ENCODE assay signal across 9 cellular contexts in the genomic region with DNA sequence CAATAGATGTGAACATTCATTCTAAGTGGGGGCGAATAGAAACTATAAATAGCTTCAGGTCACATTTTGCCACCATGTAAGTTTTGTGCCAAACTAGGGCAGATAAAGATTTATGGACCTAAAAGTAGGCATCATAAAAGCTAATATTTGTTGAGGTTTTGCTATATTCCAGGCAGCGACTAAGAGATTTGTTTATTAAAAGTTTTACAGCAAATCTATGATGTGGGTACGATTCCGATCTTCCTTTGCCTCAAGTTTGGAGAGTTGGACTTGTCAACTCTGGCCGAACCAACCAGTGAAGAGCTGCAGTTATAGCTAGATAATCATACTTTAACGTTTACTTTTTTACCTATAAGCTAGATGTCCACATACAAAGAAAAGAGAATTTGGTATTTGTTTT. TPM values are rescaled to one million over a fixed set of nuclear protein-coding genes. Genes with fewer than 3 reads are reported as not detected.
DNase-seq lines count a peak whose midpoint lies in the region; ATAC-seq lines count a peak whose summit lies in the region.
"Had no signal": no experiment of that assay in that cellular context is flagged by ENCODE, and none has a peak within 500 bp of the region (broad histone marks: within the 10 kb centered on the region; RNA-seq: fewer than 3 reads in every experiment).

No MANE protein-coding gene starts in this region.

- H3K4me1 Mint-ChIP-seq in activated CD4-positive, alpha-beta T cell treated with anti-CD3 and anti-CD28 coated beads for 36 hours = peaks cover 36% of the 10 kb centered on the region
- peaks cover 42% of the 10 kb centered on the region for H3K4me1 Mint-ChIP-seq in activated naive CD8-positive, alpha-beta T cell treated with anti-CD3 and anti-CD28 coated beads for 36 hours
- peaks cover 42 to 59% of the 10 kb centered on the region in 2 donors for H3K4me1 Mint-ChIP-seq in immature natural killer cell

- no peak for DNase-seq in activated CD4-positive, alpha-beta T cell treated with anti-CD3 and anti-CD28 coated beads for 36 hours
- DNase-seq in activated CD4-positive, alpha-beta T cell treated with anti-CD3 and anti-CD28 coated beads for 48 hours = no peak
- DNase-seq in activated naive CD8-positive, alpha-beta T cell treated with anti-CD3 and anti-CD28 coated beads for 36 hours = no peak
- DNase-seq in immature natural killer cell = no peak
- no peak for DNase-seq in AML-193 (lab: John Stamatoyannopoulos, UW)
- DNase-seq: NCI-H82 had no signal

- H3K36me3 ChIP-seq in subcutaneous abdominal adipose tissue (ENCODE audit: control insufficient read depth in 5 of 5, insufficient read depth in 5 of 5, low read length in 5 of 5) = peaks cover 0 to 5% (median 0%) of the 10 kb centered on the region in 5 donors

- peak overlapping the region; percentile 96 for H3K27ac Mint-ChIP-seq in activated CD4-positive, alpha-beta T cell treated with anti-CD3 and anti-CD28 coated beads for 36 hours
- peak overlapping the region; percentile 94 for H3K27ac Mint-ChIP-seq in activated naive CD8-positive, alpha-beta T cell treated with anti-CD3 and anti-CD28 coated beads for 36 hours
- peak overlapping the region; percentile 91 to 99 (median 98) for H3K27ac Mint-ChIP-seq in immature natural killer cell

- ATAC-seq in activated CD4-positive, alpha-beta T cell treated with anti-CD3 and anti-CD28 coated beads for 36 hours = no peak
- ATAC-seq in GM19455 (IDR thresholded peaks at IDR 0.05; ENCODE audit: unreplicated experiment) (no peak), HG03139 (IDR thresholded peaks at IDR 0.05; ENCODE audit: unreplicated experiment) (no peak)

- H3K36me3 Mint-ChIP-seq in activated CD4-positive, alpha-beta T cell treated with anti-CD3 and anti-CD28 coated beads for 36 hours (ENCODE audit: low read depth) = peaks cover 35% of the 10 kb centered on the region
- H3K36me3 Mint-ChIP-seq in activated naive CD8-positive, alpha-beta T cell treated with anti-CD3 and anti-CD28 coated beads for 36 hours = peaks cover 37% of the 10 kb centered on the region
- peaks cover 0 to 8% (median 2%) of the 10 kb centered on the region in 3 donors for H3K36me3 Mint-ChIP-seq in immature natural killer cell

- peaks cover 0 to 26% (median 19%) of the 10 kb centered on the region in 5 donors for H3K4me1 ChIP-seq in subcutaneous abdominal adipose tissue (ENCODE audit: control insufficient read depth in 5 of 5, insufficient read depth in 5 of 5, low read length in 5 of 5)

- peak overlapping the region in 4 of 5 donors; percentile 76 to 97 (median 94) for H3K4me3 ChIP-seq in subcutaneous abdominal adipose tissue (ENCODE audit: low read depth in 1 of 5, low read length in 5 of 5)

- H3K9ac ChIP-seq in subcutaneous abdominal adipose tissue (ENCODE audit: low read length in 5 of 5) = no peak overlapping the region

- H3K27me3 Mint-ChIP-seq in activated CD4-positive, alpha-beta T cell treated with anti-CD3 and anti-CD28 coated beads for 36 hours = no peaks in the 10 kb centered on the region
- no peaks in the 10 kb centered on the region for H3K27me3 Mint-ChIP-seq in activated naive CD8-positive, alpha-beta T cell treated with anti-CD3 and anti-CD28 coated beads for 36 hours
- peaks cover 13 to 22% (median 15%) of the 10 kb centered on the region in 3 donors for H3K27me3 Mint-ChIP-seq in immature natural killer cell (ENCODE audit: low read depth in 3 of 3)

- intact Hi-C loops in activated CD4-positive, alpha-beta T cell treated with anti-CD3 and anti-CD28 coated beads for 36 hours (cut with DNase I, micrococcal nuclease) = loop anchor here (2.0 to 10.0 kb wide), 5 partner anchors 16 to 656 kb away; partner anchors contain the start of genes ATG14 (in 1 of the 2), CDKN3 (in 1 of the 2), GCH1 (in 1 of the 2) and SAMD4A (in 1 of the 2)

- peak overlapping the region; percentile 99 for H3K27ac ChIP-seq in subcutaneous abdominal adipose tissue (ENCODE audit: low read depth, low read length)

- H3K9me3 Mint-ChIP-seq in activated CD4-positive, alpha-beta T cell treated with anti-CD3 and anti-CD28 coated beads for 36 hours (ENCODE audit: low read depth) = no peaks in the 10 kb centered on the region
- no peaks in the 10 kb centered on the region for H3K9me3 Mint-ChIP-seq in activated naive CD8-positive, alpha-beta T cell treated with anti-CD3 and anti-CD28 coated beads for 36 hours
- no peaks in the 10 kb centered on the region for H3K9me3 Mint-ChIP-seq in immature natural killer cell

- no peaks in the 10 kb centered on the region for H3K9me3 ChIP-seq in subcutaneous abdominal adipose tissue (ENCODE audit: control insufficient read depth in 5 of 5, low read length in 5 of 5)

- POLR2A ChIA-PET in activated CD4-positive, alpha-beta T cell treated with anti-CD3 and anti-CD28 coated beads for 36 hours (lab: Charles Lee) = interaction anchor here (0.8 to 3.2 kb wide), 5 partner anchors 13 to 45 kb away, joined by 3 to 31 read pairs (median 8); partner anchors contain the start of genes SOCS4 and WDHD1

- CTCF ChIA-PET in activated CD4-positive, alpha-beta T cell treated with anti-CD3 and anti-CD28 coated beads for 36 hours (lab: Charles Lee) = interaction anchor here (0.9 to 2.8 kb wide), 5 partner anchors 13 to 108 kb away, joined by 3 to 9 read pairs (median 3); no protein-coding TSS in a partner anchor

- H3K4me3 Mint-ChIP-seq in activated CD4-positive, alpha-beta T cell treated with anti-CD3 and anti-CD28 coated beads for 36 hours = peak overlapping the region; percentile 82
- H3K4me3 Mint-ChIP-seq in activated naive CD8-positive, alpha-beta T cell treated with anti-CD3 and anti-CD28 coated beads for 36 hours = peak overlapping the region; percentile 87
- H3K4me3 Mint-ChIP-seq in immature natural killer cell = peak overlapping the region; percentile 90 to 94 (median 92)

- H3K27me3 ChIP-seq in subcutaneous abdominal adipose tissue (ENCODE audit: control insufficient read depth in 5 of 5, insufficient read depth in 4 of 5, low read length in 5 of 5) = no peaks in the 10 kb centered on the region

RNA-seq across cellular contexts. Expression of gene MAPK1IP1L, which starts 1.6 kb away (rescaled TPM):
- 100 to 1,000 TPM in 1 of 2 experiments, 10 to 100 TPM in 1; 98.6 to 180 TPM for total RNA-seq in activated CD4-positive, alpha-beta T cell treated with anti-CD3 and anti-CD28 coated beads for 36 hours
- total RNA-seq in activated naive CD8-positive, alpha-beta T cell treated with anti-CD3 and anti-CD28 coated beads for 36 hours = 100 to 1,000 TPM; 118 to 122 TPM
- 10 to 100 TPM; 50.0 to 85.0 (median 79.7) TPM for polyA plus RNA-seq in immature natural killer cell

RNA-seq across cellular contexts. Expression of gene SOCS4, which starts 26.0 kb away (rescaled TPM):
- 10 to 100 TPM; 18.4 to 21.3 TPM for total RNA-seq in activated CD4-positive, alpha-beta T cell treated with anti-CD3 and anti-CD28 coated beads for 36 hours
- 10 to 100 TPM; 24.9 to 28.6 TPM for total RNA-seq in activated naive CD8-positive, alpha-beta T cell treated with anti-CD3 and anti-CD28 coated beads for 36 hours
- 1 to 10 TPM; 1.1 to 2.5 (median 1.3) TPM for polyA plus RNA-seq in immature natural killer cell

RNA-seq across cellular contexts. Expression of gene WDHD1, which starts 26.1 kb away (rescaled TPM):
- total RNA-seq in activated CD4-positive, alpha-beta T cell treated with anti-CD3 and anti-CD28 coated beads for 36 hours = 10 to 100 TPM; 64.4 to 71.1 TPM
- total RNA-seq in activated naive CD8-positive, alpha-beta T cell treated with anti-CD3 and anti-CD28 coated beads for 36 hours = 10 to 100 TPM; 66.0 to 69.2 TPM
- polyA plus RNA-seq in immature natural killer cell = 1 to 10 TPM in 2 of 3 donors, under 1 TPM in 1; 0.72 to 7.2 (median 6.6) TPM
